Comparison of ENCODE assay signal across 17 cellular contexts in genomic region chr2:64542071-64543005, GRCh38. TPM values are rescaled to one million over a fixed set of nuclear protein-coding genes. Genes with fewer than 3 reads are reported as not detected.
A peak's percentile ranks its signal among the peaks of the same experiment; 100 is the strongest.
DNase-seq lines count a peak whose midpoint lies in the region; ATAC-seq and TF ChIP-seq lines count a peak whose summit lies in the region.
"Had no signal": no experiment of that assay in that cellular context is flagged by ENCODE, and none has a peak within 500 bp of the region (broad histone marks: within the 10 kb centered on the region; RNA-seq: fewer than 3 reads in every experiment).

No MANE protein-coding gene starts in this region.

- POLR2A ChIA-PET in IMR-90 (lab: Charles Lee; ENCODE audit: unreplicated experiment) (interaction anchor here (0.5 kb wide), 1 partner anchor 503 kb away, joined by 3 read pairs; no protein-coding TSS in a partner anchor), WTC11 (lab: Charles Lee) (no interaction called here)

- no peak for TF ChIP-seq EP300 in tibial nerve (IDR thresholded peaks at IDR 0.05)

- H3K4me1 ChIP-seq in IMR-90 (ENCODE audit: control insufficient read depth, insufficient read depth, low read length) (peaks cover 5% of the 10 kb centered on the region), tibial nerve (peaks cover 0 to 36% (median 1%) of the 10 kb centered on the region in 4 donors)
- H3K4me1 ChIP-seq: BE2C had no signal

- peaks cover 12% of the 10 kb centered on the region; the same call in 1 of the 2 replicates for H4K20me1 ChIP-seq in IMR-90 (ENCODE audit: insufficient read depth, low read length)

- H3K18ac ChIP-seq in IMR-90 (ENCODE audit: low read depth, low read length) = no peak overlapping the region

- no peaks in the 10 kb centered on the region for H3K36me3 Mint-ChIP-seq in Calu3 (ENCODE audit: insufficient read depth, unreplicated experiment)
- H3K36me3 Mint-ChIP-seq in osteocyte (ENCODE audit: unreplicated experiment) = no peaks in the 10 kb centered on the region
- no peaks in the 10 kb centered on the region for H3K36me3 Mint-ChIP-seq in WTC11

- dilution Hi-C loops in IMR-90 (cut with HindIII; ENCODE audit: low sequenced_read_pairs, unreplicated experiment) = no loop called here

- H4K91ac ChIP-seq in IMR-90 (ENCODE audit: insufficient read depth, low read depth, low read length) = peak overlapping the region; percentile 24

- no peaks in the 10 kb centered on the region for H3K9me3 ChIP-seq in IMR-90 (ENCODE audit: control insufficient read depth, insufficient read depth, low read length)
- no peaks in the 10 kb centered on the region for H3K9me3 ChIP-seq in tibial nerve
- H3K9me3 ChIP-seq: BE2C had no signal

- TF ChIP-seq CTCF in Calu3 (IDR thresholded peaks at IDR 0.05; ENCODE audit: unreplicated experiment) = no peak
- TF ChIP-seq CTCF in IMR-90 (conservative IDR thresholded peaks at IDR 0.05; ENCODE audit: low read depth, low read length) = no peak
- no peak for TF ChIP-seq CTCF in osteocyte (IDR thresholded peaks at IDR 0.05)
- no peak for TF ChIP-seq CTCF in tibial nerve (IDR thresholded peaks at IDR 0.05)
- TF ChIP-seq CTCF in WTC11 (IDR thresholded peaks at IDR 0.05) = no peak

- peak overlapping the region; percentile 15; the same call in 1 of the 2 replicates for H2AK5ac ChIP-seq in IMR-90 (ENCODE audit: low read depth, low read length)

- BruUV-seq in Calu3 (replicated peaks; lab: Mats Ljungman, UMichigan) (no TSS peak), IMR-90 (replicated peaks; lab: Mats Ljungman, UMichigan) (no TSS peak)

- H3K36me3 ChIP-seq in IMR-90 (ENCODE audit: control insufficient read depth, insufficient read depth, low read length) (no peaks in the 10 kb centered on the region), tibial nerve (no peaks in the 10 kb centered on the region)
- H3K36me3 ChIP-seq: BE2C had no signal

- H3K4ac ChIP-seq in IMR-90 (ENCODE audit: low read depth, low read length) = peak overlapping the region; percentile 5; the same call in 1 of the 2 replicates

- TF ChIP-seq POLR2A in IMR-90 (IDR thresholded peaks at IDR 0.05; ENCODE audit: low read depth, low read length) = no peak
- no peak for TF ChIP-seq POLR2A in tibial nerve (IDR thresholded peaks at IDR 0.05)

- no peak overlapping the region for H4K5ac ChIP-seq in IMR-90 (ENCODE audit: low read depth, low read length)

- H3K4me3 ChIP-seq in IMR-90 (ENCODE audit: insufficient read depth, low read depth, low read length) (no peak overlapping the region), tibial nerve (no peak overlapping the region)
- H3K4me3 ChIP-seq: coronary artery had no signal

- DNase-seq in Calu3 (no peak), IMR-90 (no peak), epithelial cell of prostate (ENCODE audit: low read depth, low spot score) (no peak), osteocyte (ENCODE audit: extremely low spot score, unreplicated experiment) (no peak), tibial nerve (ENCODE audit: low spot score in 2 of 2) (no peak), WTC11 (ENCODE audit: low spot score) (no peak)
- DNase-seq: activated CD4-positive, alpha-beta T cell treated with anti-CD3 and anti-CD28 coated beads, Interleukin-2, amount 10 ng/mL, durations not matched to agents 24 days and 14 days; BE2C; DMS153; hippocampal formation; NCI-H1930; NCI-H446 treated with DMSO at 0.1 percent for 48 hours had no signal

- H3K56ac ChIP-seq in IMR-90 (ENCODE audit: extremely low read depth, insufficient read depth, low read length) = no peak overlapping the region

- peak overlapping the region; percentile 32 for H3K4me3 Mint-ChIP-seq in Calu3 (ENCODE audit: low read depth, unreplicated experiment)
- H3K4me3 Mint-ChIP-seq in osteocyte (ENCODE audit: unreplicated experiment) = no peak overlapping the region
- H3K4me3 Mint-ChIP-seq in WTC11 = no peak overlapping the region
- H3K4me3 Mint-ChIP-seq: activated CD4-positive, alpha-beta T cell treated with anti-CD3 and anti-CD28 coated beads, Interleukin-2, amount 10 ng/mL, durations not matched to agents 24 days and 14 days; activated naive CD4-positive, alpha-beta T cell treated with anti-CD3 and anti-CD28 coated beads, Interleukin-2, amount 50 U/mL, for 24 hours; stimulated activated naive CD8-positive, alpha-beta T cell treated with anti-CD3 and anti-CD28 coated beads, Interleukin-15, Interleukin-2, amounts not matched to agents 100 ng/mL and 50 ng/mL, for 24 hours had no signal

- H3K4me2 ChIP-seq in IMR-90 (ENCODE audit: low read depth, low read length) = peak overlapping the region; percentile 45; the same call in 1 of the 2 replicates

- no peak overlapping the region for H3K23ac ChIP-seq in IMR-90 (ENCODE audit: low read depth, low read length)

- WGBS in IMR-90 (ENCODE audit: extremely low coverage in 2 of 2, insufficient read length in 1 of 2), 2 experiments = no CpG with 5 or more reads among the region's 5 CpGs
- 82 to 93% methylated on average over 5 of the region's 5 CpGs for WGBS in tibial nerve, 2 donors

- H2BK120ac ChIP-seq in IMR-90 (ENCODE audit: low read depth, low read length) = peak overlapping the region; percentile 74

- H3K27ac ChIP-seq in IMR-90 (ENCODE audit: insufficient read depth, low read length) = no peak overlapping the region
- peak overlapping the region; percentile 32 for H3K27ac ChIP-seq in epithelial cell of prostate
- no peak overlapping the region for H3K27ac ChIP-seq in tibial nerve
- H3K27ac ChIP-seq: coronary artery had no signal

- in situ Hi-C loops in IMR-90 (cut with MboI; ENCODE audit: low sequenced_read_pairs) = no loop called here

- peaks cover 30 to 55% of the 10 kb centered on the region in 2 experiments for H3K79me1 ChIP-seq in IMR-90 (ENCODE audit: low read depth in 1 of 2, low read length in 2 of 2)

- 0 out of 2 replicates have a peak overlapping the region, but pooled peaks have one; percentile 2 for H2BK20ac ChIP-seq in IMR-90 (ENCODE audit: low read depth, low read length)

- no peak overlapping the region for H2BK15ac ChIP-seq in IMR-90 (ENCODE audit: low read depth, low read length)

- intact Hi-C loops in Calu3 (cut with micrococcal nuclease; ENCODE audit: unreplicated experiment) = no loop called here
- intact Hi-C loops in IMR-90 (cut with micrococcal nuclease) = no loop called here

- CTCF ChIA-PET in Calu3 (lab: Charles Lee) (interaction anchor here (2.5 kb wide), 1 partner anchor 19 kb away, joined by 15 read pairs; the partner anchor contains the start of gene AFTPH), IMR-90 (lab: Yijun Ruan, JAX) (no interaction called here), WTC11 (lab: Charles Lee) (interaction anchor here (0.6 to 1.1 kb wide), 2 partner anchors 29 to 211 kb away, joined by 3 to 4 read pairs; no protein-coding TSS in a partner anchor)

- no peaks in the 10 kb centered on the region for H3K9me1 ChIP-seq in IMR-90 (ENCODE audit: insufficient read depth, low read length)

- no peak; the same call in 1 of the 2 replicates for ATAC-seq in IMR-90 (ENCODE audit: low read depth)
- no peak for ATAC-seq in GM21723 (IDR thresholded peaks at IDR 0.05; ENCODE audit: unreplicated experiment)
- no peak for ATAC-seq in WTC11
- ATAC-seq: sciatic nerve had no signal

- no peak overlapping the region for H3K14ac ChIP-seq in IMR-90 (replicated peaks; ENCODE audit: low read depth, low read length)

- no peak for TF ChIP-seq RAD21 in IMR-90 (IDR thresholded peaks at IDR 0.05; ENCODE audit: low read length)

- no peak overlapping the region for H4K8ac ChIP-seq in IMR-90 (ENCODE audit: low read depth in 2 of 2, low read length in 2 of 2)

- peaks cover 40% of the 10 kb centered on the region for H3K4me1 Mint-ChIP-seq in Calu3 (ENCODE audit: low read depth, unreplicated experiment)
- H3K4me1 Mint-ChIP-seq in osteocyte (ENCODE audit: unreplicated experiment) = peaks cover 67% of the 10 kb centered on the region
- H3K4me1 Mint-ChIP-seq in WTC11 = peaks cover 13% of the 10 kb centered on the region

- H2AK9ac ChIP-seq in IMR-90 (replicated peaks; ENCODE audit: low read depth, low read length, poor library complexity) = no peak overlapping the region

- H3K9ac ChIP-seq in IMR-90 (ENCODE audit: low read depth, low read length) = no peak overlapping the region

- peak overlapping the region; percentile 61 for H2BK5ac ChIP-seq in IMR-90 (ENCODE audit: low read depth, low read length, poor library complexity, severe bottlenecking)

- H3K27me3 Mint-ChIP-seq in Calu3 (ENCODE audit: unreplicated experiment) = no peaks in the 10 kb centered on the region
- H3K27me3 Mint-ChIP-seq in osteocyte (ENCODE audit: unreplicated experiment) = no peaks in the 10 kb centered on the region
- no peaks in the 10 kb centered on the region for H3K27me3 Mint-ChIP-seq in WTC11 (ENCODE audit: low read depth)
- H3K27me3 Mint-ChIP-seq: activated CD4-positive, alpha-beta T cell treated with anti-CD3 and anti-CD28 coated beads, Interleukin-2, amount 10 ng/mL, durations not matched to agents 24 days and 14 days; activated naive CD4-positive, alpha-beta T cell treated with anti-CD3 and anti-CD28 coated beads, Interleukin-2, amount 50 U/mL, for 24 hours; stimulated activated naive CD8-positive, alpha-beta T cell treated with anti-CD3 and anti-CD28 coated beads, Interleukin-15, Interleukin-2, amounts not matched to agents 100 ng/mL and 50 ng/mL, for 24 hours had no signal

- H3K27me3 ChIP-seq in IMR-90 (ENCODE audit: control insufficient read depth, insufficient read depth, low read length) = no peaks in the 10 kb centered on the region
- no peaks in the 10 kb centered on the region for H3K27me3 ChIP-seq in tibial nerve
- H3K27me3 ChIP-seq: BE2C had no signal

- peak overlapping the region; percentile 57 for H3K27ac Mint-ChIP-seq in Calu3 (ENCODE audit: unreplicated experiment)
- H3K27ac Mint-ChIP-seq in osteocyte (ENCODE audit: unreplicated experiment) = peak overlapping the region; percentile 68
- H3K27ac Mint-ChIP-seq in WTC11 = no peak overlapping the region
- H3K27ac Mint-ChIP-seq: activated CD4-positive, alpha-beta T cell treated with anti-CD3 and anti-CD28 coated beads, Interleukin-2, amount 10 ng/mL, durations not matched to agents 24 days and 14 days; activated naive CD4-positive, alpha-beta T cell treated with anti-CD3 and anti-CD28 coated beads, Interleukin-2, amount 50 U/mL, for 24 hours; stimulated activated naive CD8-positive, alpha-beta T cell treated with anti-CD3 and anti-CD28 coated beads, Interleukin-15, Interleukin-2, amounts not matched to agents 100 ng/mL and 50 ng/mL, for 24 hours had no signal

- H2AFZ ChIP-seq in IMR-90 (replicated peaks; ENCODE audit: low read length, poor library complexity) = no peak overlapping the region

- no peaks in the 10 kb centered on the region for H3K9me3 Mint-ChIP-seq in Calu3 (ENCODE audit: low read depth, unreplicated experiment)
- H3K9me3 Mint-ChIP-seq in osteocyte (ENCODE audit: unreplicated experiment) = no peaks in the 10 kb centered on the region
- no peaks in the 10 kb centered on the region for H3K9me3 Mint-ChIP-seq in WTC11
- H3K9me3 Mint-ChIP-seq: activated CD4-positive, alpha-beta T cell treated with anti-CD3 and anti-CD28 coated beads, Interleukin-2, amount 10 ng/mL, durations not matched to agents 24 days and 14 days; activated naive CD4-positive, alpha-beta T cell treated with anti-CD3 and anti-CD28 coated beads, Interleukin-2, amount 50 U/mL, for 24 hours; stimulated activated naive CD8-positive, alpha-beta T cell treated with anti-CD3 and anti-CD28 coated beads, Interleukin-15, Interleukin-2, amounts not matched to agents 100 ng/mL and 50 ng/mL, for 24 hours had no signal

RNA-seq across cellular contexts. Expression of gene AFTPH, which starts 18.2 kb away (rescaled TPM):
- total RNA-seq in Calu3 (2022) = 42.2 and 47.1 TPM in 2 replicates
- 19.9 and 21.9 TPM in 2 replicates for total RNA-seq in IMR-90 (2012; rRNA removed)
- 8.2 and 9.4 TPM in 2 replicates for polyA plus RNA-seq in IMR-90 (2012; rRNA removed)
- polyA plus RNA-seq in IMR-90 (2012; cell fraction: cytosol; rRNA removed) = 2.1 and 3.5 TPM in 2 replicates
- 0.87 and 7.1 TPM in 2 replicates for polyA plus RNA-seq in IMR-90 (2012; cell fraction: nucleus; rRNA removed; ENCODE audit: low replicate concordance)
- total RNA-seq in osteocyte = 15.5 and 16.9 TPM in 2 replicates
- 10 to 100 TPM; 27.7 to 50.3 (median 38.1) TPM for total RNA-seq in tibial nerve
- total RNA-seq in WTC11 (2021) = 14.9 to 16.3 TPM (median 15.0 TPM) in 3 replicates
